8 cellular contexts compared by ENCODE assay signal in the genomic region with DNA sequence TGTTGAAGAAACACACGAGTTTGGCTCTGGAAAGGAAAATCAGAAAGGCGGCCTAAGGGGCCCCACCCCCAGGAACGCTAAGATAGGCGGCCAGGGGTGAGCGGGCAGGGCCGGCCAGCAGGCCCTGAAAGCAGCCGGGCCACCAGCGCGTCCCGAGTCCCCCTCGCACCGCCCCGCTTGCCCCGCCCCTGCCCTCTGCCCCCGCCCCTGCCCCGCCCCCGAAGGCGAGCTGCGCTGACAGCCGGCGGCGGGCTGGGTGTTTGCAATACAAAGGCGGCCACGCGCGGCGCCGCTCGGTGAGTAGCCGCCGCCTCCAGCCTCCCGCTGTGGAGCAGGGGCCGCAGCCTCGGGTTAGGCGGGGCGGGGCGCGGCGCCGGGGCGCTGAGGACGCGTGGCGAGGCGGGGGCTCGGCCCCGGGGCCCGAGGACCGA. TPM values are rescaled to one million over a fixed set of nuclear protein-coding genes. Genes with fewer than 3 reads are reported as not detected.
DNase-seq lines count a peak whose midpoint lies in the region; ATAC-seq and TF ChIP-seq lines count a peak whose summit lies in the region.

A gene with protein sequence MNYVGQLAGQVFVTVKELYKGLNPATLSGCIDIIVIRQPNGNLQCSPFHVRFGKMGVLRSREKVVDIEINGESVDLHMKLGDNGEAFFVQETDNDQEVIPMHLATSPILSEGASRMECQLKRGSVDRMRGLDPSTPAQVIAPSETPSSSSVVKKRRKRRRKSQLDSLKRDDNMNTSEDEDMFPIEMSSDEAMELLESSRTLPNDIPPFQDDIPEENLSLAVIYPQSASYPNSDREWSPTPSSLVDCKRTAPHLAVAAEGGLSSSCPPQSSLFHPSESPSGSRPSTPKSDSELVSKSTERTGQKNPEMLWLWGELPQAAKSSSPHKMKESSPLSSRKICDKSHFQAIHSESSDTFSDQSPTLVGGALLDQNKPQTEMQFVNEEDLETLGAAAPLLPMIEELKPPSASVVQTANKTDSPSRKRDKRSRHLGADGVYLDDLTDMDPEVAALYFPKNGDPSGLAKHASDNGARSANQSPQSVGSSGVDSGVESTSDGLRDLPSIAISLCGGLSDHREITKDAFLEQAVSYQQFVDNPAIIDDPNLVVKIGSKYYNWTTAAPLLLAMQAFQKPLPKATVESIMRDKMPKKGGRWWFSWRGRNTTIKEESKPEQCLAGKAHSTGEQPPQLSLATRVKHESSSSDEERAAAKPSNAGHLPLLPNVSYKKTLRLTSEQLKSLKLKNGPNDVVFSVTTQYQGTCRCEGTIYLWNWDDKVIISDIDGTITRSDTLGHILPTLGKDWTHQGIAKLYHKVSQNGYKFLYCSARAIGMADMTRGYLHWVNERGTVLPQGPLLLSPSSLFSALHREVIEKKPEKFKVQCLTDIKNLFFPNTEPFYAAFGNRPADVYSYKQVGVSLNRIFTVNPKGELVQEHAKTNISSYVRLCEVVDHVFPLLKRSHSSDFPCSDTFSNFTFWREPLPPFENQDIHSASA (plus strand): TSS at position 257 of the 431 bp plus-strand sequence. CDS start 18,910 bp downstream, outside the sequence.

- ATAC-seq in GM18868 (IDR thresholded peaks at IDR 0.05; ENCODE audit: unreplicated experiment) (peak; percentile 53), HG03108 (IDR thresholded peaks at IDR 0.05; ENCODE audit: unreplicated experiment) (peak; percentile 39)

- H3K27me3 ChIP-seq in kidney epithelial cell (ENCODE audit: control insufficient read depth, insufficient read depth, low read length) = no peaks in the 10 kb centered on the region

- DNase-seq in AG08396 (ENCODE audit: low spot score) = peak; percentile 97
- DNase-seq in NCI-H460 (ENCODE audit: extremely low read depth, low read depth) = peak; percentile 82
- DNase-seq in activated CD4-positive, alpha-beta T cell treated with anti-CD3 and anti-CD28 coated beads for 24 hours (ENCODE audit: low read depth in 2 of 2) = peak; percentile 78 to 82
- DNase-seq in cerebellum (ENCODE audit: low spot score) = peak; percentile 96
- DNase-seq in kidney epithelial cell (ENCODE audit: low read depth) = no peak
- peak; percentile 89 for DNase-seq in stimulated activated CD4-positive, alpha-beta T cell treated with anti-CD3 and anti-CD28 coated beads, Interleukin-15, amount 100 ng/mL, for 24 hours

- H3K36me3 ChIP-seq in kidney epithelial cell (ENCODE audit: control insufficient read depth, insufficient read depth, low read length) = no peaks in the 10 kb centered on the region

- H3K4me3 ChIP-seq in kidney epithelial cell (ENCODE audit: low read depth, low read length) = peak within 1 kb of the TSS; percentile 85

- TF ChIP-seq CTCF in kidney epithelial cell (IDR thresholded peaks at IDR 0.05; ENCODE audit: insufficient read depth, low read length, poor library complexity, severe bottlenecking) = no peak

RNA-seq across cellular contexts. Expression of the gene that starts here (rescaled TPM):
- total RNA-seq in NCI-H460 (2014; rRNA removed; shearing (Covaris generic)) = 10.7 and 11.9 TPM in 2 replicates
- 42.6 and 44.5 TPM in 2 replicates for polyA plus RNA-seq in NCI-H460 (2014; cell fraction: nucleus; rRNA removed)
- total RNA-seq in cerebellum (45.2 TPM), kidney epithelial cell (23.6 and 30.6 TPM in 2 replicates)
